ENCODE assay signal across 20 cellular contexts in the genomic region with DNA sequence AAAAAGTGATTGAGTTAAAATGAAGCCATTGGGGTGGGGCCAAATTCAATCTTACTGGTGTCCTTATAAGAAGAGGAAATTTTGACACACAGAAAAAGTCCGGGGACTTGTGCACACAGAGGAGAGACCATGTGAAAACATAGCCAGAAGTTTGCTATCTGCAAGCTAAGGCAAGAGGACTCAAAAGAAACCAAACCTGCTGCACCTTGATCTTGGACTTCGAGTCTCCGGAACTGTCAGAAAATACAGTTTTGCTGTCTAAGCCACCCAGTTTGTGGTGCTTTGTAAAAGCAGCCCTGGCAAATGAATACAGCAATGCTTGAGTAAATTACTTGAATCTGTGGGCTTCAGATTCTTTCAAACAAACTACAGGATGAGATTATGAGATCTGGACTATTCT.
"Had no signal": no experiment of that assay in that cellular context is flagged by ENCODE, and none has a peak within 500 bp of the region (broad histone marks: within the 10 kb centered on the region; RNA-seq: fewer than 3 reads in every experiment).

No MANE protein-coding gene starts in this region.

- H3K4me3 ChIP-seq: ovary, prostate gland, thyroid gland had no signal

- H3K36me3 ChIP-seq: ovary, prostate gland, thyroid gland had no signal

- H3K9me3 ChIP-seq: ovary, prostate gland, thyroid gland had no signal

- H3K4me3 Mint-ChIP-seq: activated CD4-positive, alpha-beta memory T cell treated with anti-CD3 and anti-CD28 coated beads, Interleukin-2, amount 10 ng/mL, durations not matched to agents 7 days and 5 days; activated CD4-positive, alpha-beta T cell treated with anti-CD3 and anti-CD28 coated beads, Interleukin-2, amount 10 ng/mL, durations not matched to agents 24 days and 14 days; activated naive CD8-positive, alpha-beta T cell treated with anti-CD3 and anti-CD28 coated beads, Interleukin-2, amount 50 U/mL, for 24 hours; activated T-helper 1 cell treated with anti-CD3 and anti-CD28 coated beads, Interleukin-12 subunit alpha, Interleukin-12 subunit beta, Interleukin-2, Interleukin-4 antibody, amounts not matched to agents 30 ng/mL and 10 ng/mL and 1 ng/mL, durations not matched to agents 14 hours and 24 hours and 36 hours; naive thymus-derived CD4-positive, alpha-beta T cell; T-cell; T-helper 2 cell treated with Interferon-gamma antibody and Interleukin-4, amounts not matched to agents 5 μg/mL and 100 μg/mL, for 36 hours had no signal

- H3K9me3 Mint-ChIP-seq: activated CD4-positive, alpha-beta memory T cell treated with anti-CD3 and anti-CD28 coated beads, Interleukin-2, amount 10 ng/mL, durations not matched to agents 7 days and 5 days; activated CD4-positive, alpha-beta T cell treated with anti-CD3 and anti-CD28 coated beads, Interleukin-2, amount 10 ng/mL, durations not matched to agents 24 days and 14 days; activated naive CD8-positive, alpha-beta T cell treated with anti-CD3 and anti-CD28 coated beads, Interleukin-2, amount 50 U/mL, for 24 hours; activated T-helper 1 cell treated with anti-CD3 and anti-CD28 coated beads, Interleukin-12 subunit alpha, Interleukin-12 subunit beta, Interleukin-2, Interleukin-4 antibody, amounts not matched to agents 30 ng/mL and 10 ng/mL and 1 ng/mL, durations not matched to agents 14 hours and 24 hours and 36 hours; T-cell; T-helper 2 cell treated with Interferon-gamma antibody and Interleukin-4, amounts not matched to agents 5 μg/mL and 100 μg/mL, for 36 hours had no signal

- DNase-seq: activated CD4-positive, alpha-beta memory T cell treated with anti-CD3 and anti-CD28 coated beads, Interleukin-2, amount 10 ng/mL, durations not matched to agents 7 days and 5 days; activated CD4-positive, alpha-beta T cell treated with anti-CD3 and anti-CD28 coated beads, Interleukin-2, amount 10 ng/mL, durations not matched to agents 24 days and 14 days; activated gamma-delta T cell; activated naive CD4-positive, alpha-beta T cell treated with anti-CD3 and anti-CD28 coated beads, Interleukin-2, amount 50 U/mL, for 16 hours; activated naive CD8-positive, alpha-beta T cell treated with anti-CD3 and anti-CD28 coated beads, Interleukin-2, amount 50 U/mL, for 24 hours; effector CD4-positive, alpha-beta T cell; erythroblast; hypothalamus; naive thymus-derived CD4-positive, alpha-beta T cell; ovary; stimulated activated CD4-positive, alpha-beta T cell treated with anti-CD3 and anti-CD28 coated beads, Interleukin-12 subunit alpha, Interleukin-12 subunit beta, amount 100 ng/mL, for 4 hours; stimulated activated CD4-positive, alpha-beta T cell treated with anti-CD3 and anti-CD28 coated beads, Interleukin-4, amount 100 ng/mL, for 4 hours; stimulated activated naive CD8-positive, alpha-beta T cell treated with anti-CD3 and anti-CD28 coated beads, Interleukin-15, Interleukin-2, amounts not matched to agents 100 U/mL and 50 U/mL, for 24 hours; T-cell; thyroid gland had no signal

- H3K36me3 Mint-ChIP-seq: T-cell had no signal

- H3K27ac ChIP-seq: ovary, prostate gland, thyroid gland, VCaP had no signal

- H3K4me1 ChIP-seq: prostate gland had no signal

- ATAC-seq: activated CD4-positive, CD25-positive, alpha-beta regulatory T cell treated with anti-CD3 and anti-CD28 coated beads, Interleukin-2, amount 50 U/mL, for 24 hours; activated naive CD8-positive, alpha-beta T cell treated with anti-CD3 and anti-CD28 coated beads, Interleukin-2, amount 50 U/mL, for 24 hours; naive thymus-derived CD4-positive, alpha-beta T cell; stimulated activated naive CD8-positive, alpha-beta T cell treated with anti-CD3 and anti-CD28 coated beads, Interleukin-15, Interleukin-2, amounts not matched to agents 100 U/mL and 50 U/mL, for 24 hours; T-cell had no signal

- H3K27ac Mint-ChIP-seq: activated CD4-positive, alpha-beta memory T cell treated with anti-CD3 and anti-CD28 coated beads, Interleukin-2, amount 10 ng/mL, durations not matched to agents 7 days and 5 days; activated CD4-positive, alpha-beta T cell treated with anti-CD3 and anti-CD28 coated beads, Interleukin-2, amount 10 ng/mL, durations not matched to agents 24 days and 14 days; activated naive CD8-positive, alpha-beta T cell treated with anti-CD3 and anti-CD28 coated beads, Interleukin-2, amount 50 U/mL, for 24 hours; activated T-helper 1 cell treated with anti-CD3 and anti-CD28 coated beads, Interleukin-12 subunit alpha, Interleukin-12 subunit beta, Interleukin-2, Interleukin-4 antibody, amounts not matched to agents 30 ng/mL and 10 ng/mL and 1 ng/mL, durations not matched to agents 14 hours and 24 hours and 36 hours; naive thymus-derived CD4-positive, alpha-beta T cell; T-cell; T-helper 2 cell treated with Interferon-gamma antibody and Interleukin-4, amounts not matched to agents 5 μg/mL and 100 μg/mL, for 36 hours had no signal

- H3K27me3 ChIP-seq: ovary, thyroid gland had no signal
